22 cellular contexts compared by ENCODE assay signal in genomic region chr19:33171916-33172359, GRCh38. TPM values are rescaled to one million over a fixed set of nuclear protein-coding genes. Genes with fewer than 3 reads are reported as not detected.
DNase-seq lines count a peak whose midpoint lies in the region; ATAC-seq, FAIRE-seq and TF ChIP-seq lines count a peak whose summit lies in the region.
"Had no signal": no experiment of that assay in that cellular context is flagged by ENCODE, and none has a peak within 500 bp of the region (broad histone marks: within the 10 kb centered on the region; RNA-seq: fewer than 3 reads in every experiment).

No MANE protein-coding gene starts in this region.

- no peak overlapping the region for H3K4me3 ChIP-seq in HepG2 (replicated peaks in 1 of 3; ENCODE audit: insufficient read depth in 1 of 3, low read depth in 2 of 3, low read length in 3 of 3)
- H3K4me3 ChIP-seq in right lobe of liver = no peak overlapping the region
- no peak overlapping the region for H3K4me3 ChIP-seq in SK-N-SH (ENCODE audit: low read depth in 2 of 2, low read length in 1 of 2)
- H3K4me3 ChIP-seq in fibroblast of lung (replicated peaks in 1 of 4; ENCODE audit: control extremely low read depth in 1 of 4, insufficient read depth in 1 of 4, low read depth in 3 of 4, low read length in 4 of 4) = no peak overlapping the region
- H3K4me3 ChIP-seq: tibial artery had no signal

- no peaks in the 10 kb centered on the region for H3K9me2 ChIP-seq in SK-N-SH

- DNase-seq in HepG2 (ENCODE audit: low spot score) = no peak
- no peak for DNase-seq in right lobe of liver
- no peak for DNase-seq in SK-N-SH
- DNase-seq in fibroblast of lung (ENCODE audit: low read depth in 2 of 2) = peak; percentile 38 to 58
- no peak for DNase-seq in NCI-H1048 (lab: John Stamatoyannopoulos, UW)
- DNase-seq: activated CD4-positive, alpha-beta T cell treated with anti-CD3 and anti-CD28 coated beads, Interleukin-2, amount 50 U/mL, for 1 hour; activated naive CD8-positive, alpha-beta T cell treated with anti-CD3 and anti-CD28 coated beads for 36 hours; activated T-cell treated with anti-CD3 and anti-CD28 coated beads, Interleukin-2, amount 50 U/mL, for 1 hour; cerebellar nuclear complex; COR-L47; kidney; midbrain; NCI-H187 treated with DMSO at 0.1 percent for 48 hours; nucleus accumbens; tibial artery had no signal

- no peak for FAIRE-seq in HepG2 (lab: Jason Lieb, UNC)
- FAIRE-seq: kidney had no signal

- H3K27ac ChIP-seq in HepG2 (ENCODE audit: extremely low read length, insufficient read depth, low read length) (no peak overlapping the region), right lobe of liver (no peak overlapping the region), SK-N-SH (ENCODE audit: low read depth in 2 of 2, low read length in 1 of 2) (peak overlapping the region; percentile 7 to 59; a peak in 2 of 4 replicates), fibroblast of lung (ENCODE audit: insufficient read depth, low read length) (no peak overlapping the region)
- H3K27ac ChIP-seq: tibial artery had no signal

- H3K4me2 ChIP-seq in HepG2 (ENCODE audit: low read depth, low read length) = no peak overlapping the region
- 0 out of 2 replicates have a peak overlapping the region, but pooled peaks have one; percentile 1 for H3K4me2 ChIP-seq in SK-N-SH
- H3K4me2 ChIP-seq in fibroblast of lung (ENCODE audit: extremely low read depth, insufficient read depth, low read length) = no peak overlapping the region

- no peaks in the 10 kb centered on the region for H4K20me1 ChIP-seq in HepG2 (ENCODE audit: insufficient read depth, low read length)
- no peaks in the 10 kb centered on the region for H4K20me1 ChIP-seq in SK-N-SH (ENCODE audit: insufficient read depth)
- no peaks in the 10 kb centered on the region for H4K20me1 ChIP-seq in fibroblast of lung (ENCODE audit: control insufficient read depth, extremely low read depth, insufficient read depth, low read length)

- no peaks in the 10 kb centered on the region for H3K36me3 ChIP-seq in HepG2 (replicated peaks in 1 of 2; ENCODE audit: control insufficient read depth in 1 of 2, insufficient read depth in 2 of 2, low read length in 2 of 2)
- no peaks in the 10 kb centered on the region for H3K36me3 ChIP-seq in right lobe of liver
- no peaks in the 10 kb centered on the region for H3K36me3 ChIP-seq in SK-N-SH (replicated peaks in 1 of 2; ENCODE audit: control insufficient read depth in 1 of 2, insufficient read depth in 2 of 2, low read length in 1 of 2)
- H3K36me3 ChIP-seq in fibroblast of lung (ENCODE audit: control insufficient read depth, insufficient read depth, low read length) = no peaks in the 10 kb centered on the region
- H3K36me3 ChIP-seq: tibial artery had no signal

- H3K79me2 ChIP-seq in HepG2 (ENCODE audit: insufficient read depth, low read length) = peaks cover 7% of the 10 kb centered on the region
- peaks cover 12% of the 10 kb centered on the region; the same call in 1 of the 2 replicates for H3K79me2 ChIP-seq in SK-N-SH (ENCODE audit: insufficient read depth)
- H3K79me2 ChIP-seq in fibroblast of lung (ENCODE audit: control insufficient read depth, insufficient read depth, low read length) = peaks cover 2% of the 10 kb centered on the region

- ATAC-seq in HepG2 = no peak
- no peak for ATAC-seq in right lobe of liver
- ATAC-seq in HG02970 (IDR thresholded peaks at IDR 0.05; ENCODE audit: low FRiP score, unreplicated experiment) = no peak
- no peak for ATAC-seq in activated CD4-positive, CD25-positive, alpha-beta regulatory T cell treated with anti-CD3 and anti-CD28 coated beads, Interleukin-2, amount 50 U/mL, for 24 hours
- ATAC-seq in HG02763 (IDR thresholded peaks at IDR 0.05; ENCODE audit: unreplicated experiment) = no peak
- ATAC-seq: stimulated activated effector memory CD8-positive, alpha-beta T cell treated with anti-CD3 and anti-CD28 coated beads, Interleukin-12 subunit alpha, Interleukin-12 subunit beta, amount 100 ng/mL, for 72 hours had no signal

- H3K4me1 ChIP-seq in HepG2 (ENCODE audit: insufficient read depth, low read length) (peaks cover 49% of the 10 kb centered on the region), right lobe of liver (peaks cover 0 to 8% (median 0%) of the 10 kb centered on the region in 4 donors), SK-N-SH (ENCODE audit: control insufficient read depth in 1 of 2, insufficient read depth in 2 of 2, low read depth in 1 of 2, low read length in 1 of 2) (peaks cover 0 to 19% of the 10 kb centered on the region in 2 experiments; a peak in 2 of 4 replicates), fibroblast of lung (ENCODE audit: control insufficient read depth, extremely low read depth, insufficient read depth, low read length) (peaks cover 4% of the 10 kb centered on the region)

- H3K9me3 ChIP-seq in HepG2 (ENCODE audit: low read length) (peaks cover 8% of the 10 kb centered on the region), right lobe of liver (no peaks in the 10 kb centered on the region), SK-N-SH (0 out of 2 replicates have a peak, but pooled peaks cover 6% of the 10 kb centered on the region), fibroblast of lung (ENCODE audit: control insufficient read depth, insufficient read depth, low read depth, low read length) (no peaks in the 10 kb centered on the region)
- H3K9me3 ChIP-seq: tibial artery had no signal

- H3F3A ChIP-seq in SK-N-SH (replicated peaks; ENCODE audit: insufficient read depth) = peaks cover 13% of the 10 kb centered on the region

- no peak for TF ChIP-seq EP300 in HepG2 (IDR thresholded peaks at IDR 0.05; ENCODE audit: low read depth in 2 of 2, low read length in 2 of 2)
- TF ChIP-seq EP300 in HepG2 (CRISPR knock-in tag; IDR thresholded peaks at IDR 0.05; ENCODE audit: borderline replicate concordance) = no peak
- no peak for TF ChIP-seq EP300 in SK-N-SH (IDR thresholded peaks at IDR 0.05; ENCODE audit: borderline replicate concordance in 1 of 2, low read depth in 1 of 2, low read length in 1 of 2)

- H3K9ac ChIP-seq in HepG2 (ENCODE audit: insufficient read depth, low read depth, low read length) = no peak overlapping the region
- H3K9ac ChIP-seq in SK-N-SH = no peak overlapping the region
- H3K9ac ChIP-seq in fibroblast of lung (ENCODE audit: insufficient read depth, low read length) = no peak overlapping the region

- POLR2A ChIA-PET in HepG2 (lab: Yijun Ruan, JAX) = no interaction called here
- POLR2A ChIA-PET in SK-N-SH (lab: Yijun Ruan, JAX) = no interaction called here

- TF ChIP-seq POLR2A in HepG2 (IDR thresholded peaks at IDR 0.05; ENCODE audit: insufficient read depth in 1 of 2, low read depth in 2 of 2, low read length in 2 of 2) (no peak), right lobe of liver (IDR thresholded peaks at IDR 0.05) (no peak)

- TF ChIP-seq CTCF in HepG2 (CRISPR knock-in tag; IDR thresholded peaks at IDR 0.05) (no peak), right lobe of liver (IDR thresholded peaks at IDR 0.05) (no peak), SK-N-SH (IDR thresholded peaks at IDR 0.05) (no peak), fibroblast of lung (conservative IDR thresholded peaks at IDR 0.05 in 1 of 2, IDR thresholded peaks at IDR 0.05 in 1 of 2; ENCODE audit: low read depth in 1 of 2, low read length in 2 of 2) (no peak)

- H2AFZ ChIP-seq in HepG2 (ENCODE audit: low read length) (no peak overlapping the region), SK-N-SH (ENCODE audit: low read depth) (no peak overlapping the region), fibroblast of lung (ENCODE audit: low read length) (no peak overlapping the region)

- in situ Hi-C loops in HepG2 (cut with HindIII; ENCODE audit: extremely low pct_ligation_motif_present, low pct_unique_long_range_greater_than_20kb) = no loop called here

- 82% methylated on average over 6 of the region's 6 CpGs for WGBS in HepG2 (ENCODE audit: low lambda C conversion rate)
- WGBS in right lobe of liver (ENCODE audit: insufficient coverage, low coverage, low lambda C conversion rate, missing lambda C conversion rate) = 92% methylated on average over 6 of the region's 6 CpGs
- 69% methylated on average over 6 of the region's 6 CpGs for whole genome bisulfite sequencing in SK-N-SH (ENCODE audit: low lambda C conversion rate)

- H3K27me3 ChIP-seq in HepG2 (ENCODE audit: control insufficient read depth in 1 of 2, insufficient read depth in 2 of 2, low read length in 2 of 2) (no peaks in the 10 kb centered on the region; a peak in 1 of 5 replicates), right lobe of liver (no peaks in the 10 kb centered on the region), SK-N-SH (ENCODE audit: insufficient read depth) (no peaks in the 10 kb centered on the region), fibroblast of lung (ENCODE audit: control insufficient read depth, insufficient read depth, low read length) (no peaks in the 10 kb centered on the region)
- H3K27me3 ChIP-seq: tibial artery had no signal

- BruUV-seq in HepG2 (replicated peaks; lab: Mats Ljungman, UMichigan) = no TSS peak

- TF ChIP-seq RAD21 in HepG2 (CRISPR knock-in tag; IDR thresholded peaks at IDR 0.05) = no peak
- TF ChIP-seq RAD21 in SK-N-SH (IDR thresholded peaks at IDR 0.05; ENCODE audit: low read length) = no peak

- CTCF ChIA-PET in HepG2 (lab: Yijun Ruan, JAX; ENCODE audit: low intra/inter-chr PET ratio, low total read pairs) = no interaction called here
- CTCF ChIA-PET in SK-N-SH (lab: Yijun Ruan, JAX) = interaction anchor here (1.0 to 6.1 kb wide), 3 partner anchors 12 to 47 kb away, joined by 3 to 25 read pairs (median 4); no protein-coding TSS in a partner anchor

- intact Hi-C loops in HepG2 (cut with micrococcal nuclease; ENCODE audit: unreplicated experiment) = no loop called here
- intact Hi-C loops in right lobe of liver (cut with DNase I) = no loop called here

RNA-seq across cellular contexts. Expression of gene LRP3, which starts 22.2 kb away (rescaled TPM):
- 45.1 and 51.6 TPM in 2 replicates for total RNA-seq in HepG2 (2016; rRNA removed; fragmentation: Illumina TruSeq; extraction: Trizol)
- 34.5 and 35.4 TPM in 2 replicates for total RNA-seq in HepG2 (2016; cell fraction: cytosol; rRNA removed; fragmentation: Illumina TruSeq; extraction: Trizol; ENCODE audit: low read depth)
- total RNA-seq in HepG2 (2016; cell fraction: insoluble cytoplasmic fraction; rRNA removed; fragmentation: Illumina TruSeq; extraction: Trizol) = 39.3 and 56.4 TPM in 2 replicates
- total RNA-seq in HepG2 (2016; cell fraction: membrane; rRNA removed; fragmentation: Illumina TruSeq; extraction: Trizol) = 85.6 and 91.5 TPM in 2 replicates
- 24.3 and 30.9 TPM in 2 replicates for total RNA-seq in HepG2 (2016; cell fraction: nucleus; rRNA removed; fragmentation: Illumina TruSeq; extraction: Trizol)
- polyA plus RNA-seq in HepG2 (2011; rRNA removed) = 17.6 and 30.3 TPM in 2 replicates
- polyA plus RNA-seq in HepG2 (2011; cell fraction: cytosol; rRNA removed) = 9.6 and 22.4 TPM in 2 replicates
- polyA plus RNA-seq in HepG2 (2011; cell fraction: nucleus; rRNA removed) = 49.0 and 59.4 TPM in 2 replicates
- 12.5 and 18.3 TPM in 2 replicates for polyA plus RNA-seq in HepG2 (2012)
- 46.7 and 50.1 TPM in 2 replicates for polyA plus RNA-seq in HepG2 (2016; cell fraction: cytosol; fragmentation: Illumina TruSeq; extraction: Trizol; ENCODE audit: low read depth)
- 41.6 and 54.2 TPM in 2 replicates for polyA plus RNA-seq in HepG2 (2016; cell fraction: insoluble cytoplasmic fraction; fragmentation: Illumina TruSeq; extraction: Trizol; ENCODE audit: low read depth)
- 92.1 and 104 TPM in 2 replicates for polyA plus RNA-seq in HepG2 (2016; cell fraction: membrane; fragmentation: Illumina TruSeq; extraction: Trizol; ENCODE audit: low read depth)
- polyA plus RNA-seq in HepG2 (2016; cell fraction: nucleus; fragmentation: Illumina TruSeq; extraction: Trizol; ENCODE audit: insufficient read depth, low read depth) = 70.1 and 70.6 TPM in 2 replicates
- polyA minus RNA-seq in HepG2 (2011; rRNA and poly(A)+ RNA removed; ENCODE audit: low replicate concordance) = 11.9 and 50.0 TPM in 2 replicates
- polyA minus RNA-seq in HepG2 (2011; cell fraction: cytosol; rRNA and poly(A)+ RNA removed) = 9.7 and 13.5 TPM in 2 replicates
- 10.3 TPM in 2 replicates for polyA minus RNA-seq in HepG2 (2011; cell fraction: nucleus; rRNA and poly(A)+ RNA removed)
- total RNA-seq in right lobe of liver = 10 to 100 TPM; 25.2 to 40.7 (median 33.7) TPM
- polyA plus RNA-seq in SK-N-SH (2012; rRNA removed) = 7.5 and 8.2 TPM in 2 replicates
- polyA plus RNA-seq in SK-N-SH (2012; cell fraction: cytosol; rRNA removed) = 3.6 and 7.8 TPM in 2 replicates
- 8.9 and 11.2 TPM in 2 replicates for polyA plus RNA-seq in SK-N-SH (2012; cell fraction: nucleus; rRNA removed)
- 24.4 and 28.2 TPM in 2 replicates for total RNA-seq in fibroblast of lung
- polyA plus RNA-seq in fibroblast of lung = 4.0 and 5.9 TPM in 2 replicates
- polyA plus RNA-seq in fibroblast of lung (2012) = 13.6 and 30.2 TPM in 2 replicates
- polyA minus RNA-seq in fibroblast of lung (ENCODE audit: low replicate concordance) = 10.2 and 17.7 TPM in 2 replicates
- total RNA-seq: HT-29 had no signal

RNA-seq across cellular contexts. Expression of gene WDR88, which starts 40.0 kb away (rescaled TPM):
- total RNA-seq in HepG2 (2016; rRNA removed; fragmentation: Illumina TruSeq; extraction: Trizol) (not detected in 2 replicates), right lobe of liver (not detected), fibroblast of lung (under 0.01 TPM in 1 of 2 replicates, not detected in the other)
- not detected in 2 replicates for total RNA-seq in HepG2 (2016; cell fraction: cytosol; rRNA removed; fragmentation: Illumina TruSeq; extraction: Trizol; ENCODE audit: low read depth)
- 0.09 TPM in 1 of 2 replicates, not detected in the other for total RNA-seq in HepG2 (2016; cell fraction: insoluble cytoplasmic fraction; rRNA removed; fragmentation: Illumina TruSeq; extraction: Trizol)
- total RNA-seq in HepG2 (2016; cell fraction: membrane; rRNA removed; fragmentation: Illumina TruSeq; extraction: Trizol) = not detected in 2 replicates
- not detected in 2 replicates for total RNA-seq in HepG2 (2016; cell fraction: nucleus; rRNA removed; fragmentation: Illumina TruSeq; extraction: Trizol)
- polyA plus RNA-seq in HepG2 (2011; rRNA removed) (0.09 TPM in 1 of 2 replicates, not detected in the other), SK-N-SH (2012; rRNA removed) (0.03 TPM in 1 of 2 replicates, not detected in the other), fibroblast of lung (not detected in 2 replicates)
- not detected in 2 replicates for polyA plus RNA-seq in HepG2 (2011; cell fraction: cytosol; rRNA removed)
- 0.07 TPM in 1 of 2 replicates, not detected in the other for polyA plus RNA-seq in HepG2 (2011; cell fraction: nucleus; rRNA removed)
- polyA plus RNA-seq in HepG2 (2012) = 0.12 and 0.20 TPM in 2 replicates
- not detected in 2 replicates for polyA plus RNA-seq in HepG2 (2016; cell fraction: cytosol; fragmentation: Illumina TruSeq; extraction: Trizol; ENCODE audit: low read depth)
- not detected in 2 replicates for polyA plus RNA-seq in HepG2 (2016; cell fraction: insoluble cytoplasmic fraction; fragmentation: Illumina TruSeq; extraction: Trizol; ENCODE audit: low read depth)
- polyA plus RNA-seq in HepG2 (2016; cell fraction: membrane; fragmentation: Illumina TruSeq; extraction: Trizol; ENCODE audit: low read depth) = not detected in 2 replicates
- polyA plus RNA-seq in HepG2 (2016; cell fraction: nucleus; fragmentation: Illumina TruSeq; extraction: Trizol; ENCODE audit: insufficient read depth, low read depth) = not detected in 2 replicates
- 0.26 TPM in 1 of 2 replicates, not detected in the other for polyA minus RNA-seq in HepG2 (2011; rRNA and poly(A)+ RNA removed; ENCODE audit: low replicate concordance)
- polyA minus RNA-seq in HepG2 (2011; cell fraction: cytosol; rRNA and poly(A)+ RNA removed) = not detected in 2 replicates
- not detected in 2 replicates for polyA minus RNA-seq in HepG2 (2011; cell fraction: nucleus; rRNA and poly(A)+ RNA removed)
- polyA plus RNA-seq in SK-N-SH (2012; cell fraction: cytosol; rRNA removed) = not detected in 2 replicates
- polyA plus RNA-seq in SK-N-SH (2012; cell fraction: nucleus; rRNA removed) = 0.02 TPM in 1 of 2 replicates, not detected in the other
- 0.14 and 0.16 TPM in 2 replicates for polyA plus RNA-seq in fibroblast of lung (2012)
- not detected in 2 replicates for polyA minus RNA-seq in fibroblast of lung (ENCODE audit: low replicate concordance)
- total RNA-seq: HT-29, kidney, skeletal muscle tissue had no signal

RNA-seq across cellular contexts. Expression of gene SLC7A10, which starts 53.7 kb away (rescaled TPM):
- total RNA-seq in HepG2 (2016; rRNA removed; fragmentation: Illumina TruSeq; extraction: Trizol) = 0.41 and 2.2 TPM in 2 replicates
- total RNA-seq in HepG2 (2016; cell fraction: cytosol; rRNA removed; fragmentation: Illumina TruSeq; extraction: Trizol; ENCODE audit: low read depth) = 2.6 and 2.7 TPM in 2 replicates
- total RNA-seq in HepG2 (2016; cell fraction: insoluble cytoplasmic fraction; rRNA removed; fragmentation: Illumina TruSeq; extraction: Trizol) = 0.51 and 1.7 TPM in 2 replicates
- 1.5 and 1.7 TPM in 2 replicates for total RNA-seq in HepG2 (2016; cell fraction: membrane; rRNA removed; fragmentation: Illumina TruSeq; extraction: Trizol)
- 1.7 and 2.4 TPM in 2 replicates for total RNA-seq in HepG2 (2016; cell fraction: nucleus; rRNA removed; fragmentation: Illumina TruSeq; extraction: Trizol)
- polyA plus RNA-seq in HepG2 (2011; rRNA removed) = 1.1 TPM in 2 replicates
- polyA plus RNA-seq in HepG2 (2011; cell fraction: cytosol; rRNA removed) = 0.85 and 1.0 TPM in 2 replicates
- 4.6 and 6.0 TPM in 2 replicates for polyA plus RNA-seq in HepG2 (2011; cell fraction: nucleus; rRNA removed)
- 0.63 and 0.66 TPM in 2 replicates for polyA plus RNA-seq in HepG2 (2012)
- 2.1 and 2.7 TPM in 2 replicates for polyA plus RNA-seq in HepG2 (2016; cell fraction: cytosol; fragmentation: Illumina TruSeq; extraction: Trizol; ENCODE audit: low read depth)
- polyA plus RNA-seq in HepG2 (2016; cell fraction: insoluble cytoplasmic fraction; fragmentation: Illumina TruSeq; extraction: Trizol; ENCODE audit: low read depth) = 1.1 and 1.2 TPM in 2 replicates
- 2.4 and 2.6 TPM in 2 replicates for polyA plus RNA-seq in HepG2 (2016; cell fraction: membrane; fragmentation: Illumina TruSeq; extraction: Trizol; ENCODE audit: low read depth)
- 5.9 and 6.0 TPM in 2 replicates for polyA plus RNA-seq in HepG2 (2016; cell fraction: nucleus; fragmentation: Illumina TruSeq; extraction: Trizol; ENCODE audit: insufficient read depth, low read depth)
- 1.7 TPM in 1 of 2 replicates, not detected in the other for polyA minus RNA-seq in HepG2 (2011; rRNA and poly(A)+ RNA removed; ENCODE audit: low replicate concordance)
- polyA minus RNA-seq in HepG2 (2011; cell fraction: cytosol; rRNA and poly(A)+ RNA removed) = 0.35 and 0.40 TPM in 2 replicates
- polyA minus RNA-seq in HepG2 (2011; cell fraction: nucleus; rRNA and poly(A)+ RNA removed) = 0.62 and 0.64 TPM in 2 replicates
- not detected for total RNA-seq in right lobe of liver
- 0.02 TPM in 1 of 2 replicates, not detected in the other for polyA plus RNA-seq in SK-N-SH (2012; rRNA removed)
- not detected in 2 replicates for polyA plus RNA-seq in SK-N-SH (2012; cell fraction: cytosol; rRNA removed)
- polyA plus RNA-seq in SK-N-SH (2012; cell fraction: nucleus; rRNA removed) = 0.07 TPM in 1 of 2 replicates, not detected in the other
- not detected in 2 replicates for total RNA-seq in fibroblast of lung
- polyA plus RNA-seq in fibroblast of lung = not detected in 2 replicates
- polyA plus RNA-seq in fibroblast of lung (2012) = not detected in 2 replicates
- polyA minus RNA-seq in fibroblast of lung (ENCODE audit: low replicate concordance) = not detected in 2 replicates
- total RNA-seq: activated naive CD8-positive, alpha-beta T cell treated with anti-CD3 and anti-CD28 coated beads for 36 hours; HT-29; kidney; NCI-H460 had no signal

Comparison
In these comparisons a context has a peak if more than half of its experiments do, and no peak if none do; other contexts are left out.
1. DNase-seq: peak in fibroblast of lung (2 of 2); none in HepG2 (single experiment), right lobe of liver (0 of 3), SK-N-SH (single experiment) and NCI-H1048 (single experiment).
2. H3K27ac ChIP-seq: peak in SK-N-SH (2 of 2); none in HepG2 (single experiment), right lobe of liver (0 of 3) and fibroblast of lung (single experiment).
3. Of the 25 proteins assayed by ChIP-seq in both HepG2 and SK-N-SH: peak only in HepG2: none; only in SK-N-SH: FOSL2, JUND, RXRA and TCF12; in both: none; in neither: 21.